ENCODE assay signal across 30 cellular contexts in genomic region chr1:168585937-168586336, GRCh38. TPM values are rescaled to one million over a fixed set of nuclear protein-coding genes. Genes with fewer than 3 reads are reported as not detected.
"Had no signal": no experiment of that assay in that cellular context is flagged by ENCODE, and none has a peak within 500 bp of the region (broad histone marks: within the 10 kb centered on the region; RNA-seq: fewer than 3 reads in every experiment).

No MANE protein-coding gene starts in this region.

- H3K36me3 ChIP-seq: gastroesophageal sphincter, heart right ventricle, lower lobe of right lung, pancreas, right atrium auricular region, suprapubic skin, transverse colon had no signal

- H3K4me3 ChIP-seq: gastroesophageal sphincter, heart right ventricle, lower lobe of right lung, pancreas, right atrium auricular region, smooth muscle cell, suprapubic skin, transverse colon had no signal

- H3K4me2 ChIP-seq: smooth muscle cell had no signal

- DNase-seq: cortex of kidney; effector memory CD8-positive, alpha-beta T cell; glutamatergic neuron; heart right ventricle; immature natural killer cell; islet precursor cell; left ventricle myocardium superior; lower lobe of right lung; natural killer cell; occipital lobe; pancreas; stimulated activated CD4-positive, alpha-beta T cell treated with anti-CD3 and anti-CD28 coated beads, Interleukin-12 subunit alpha, Interleukin-12 subunit beta, amount 100 ng/mL, for 4 hours; stimulated activated CD4-positive, alpha-beta T cell treated with anti-CD3 and anti-CD28 coated beads, Interleukin-1b, Interleukin-23, amount 100 ng/mL, for 48 hours; stimulated activated CD4-positive, alpha-beta T cell treated with anti-CD3 and anti-CD28 coated beads, Interleukin-4, amount 100 ng/mL, for 1 hour; stimulated activated CD8-positive, alpha-beta memory T cell treated with anti-CD3 and anti-CD28 coated beads, Interleukin-4, amount 100 ng/mL, for 48 hours; stimulated activated naive CD4-positive, alpha-beta T cell; stimulated activated naive CD8-positive, alpha-beta T cell treated with anti-CD3 and anti-CD28 coated beads, Interleukin-15, amount 100 ng/mL, for 72 hours; transverse colon had no signal

- H3K9me3 ChIP-seq: gastroesophageal sphincter, heart right ventricle, lower lobe of right lung, pancreas, right atrium auricular region, suprapubic skin, transverse colon had no signal

- ATAC-seq: effector memory CD8-positive, alpha-beta T cell; esophagus mucosa; gastroesophageal sphincter; lower lobe of right lung; natural killer cell; pancreas; sciatic nerve; stimulated activated naive CD8-positive, alpha-beta T cell treated with anti-CD3 and anti-CD28 coated beads, Interleukin-15, amount 100 ng/mL, for 72 hours had no signal

- H3K27me3 ChIP-seq: gastroesophageal sphincter, heart right ventricle, pancreas, right atrium auricular region, transverse colon had no signal

- H3K4me1 ChIP-seq: lower lobe of right lung, pancreas, right atrium auricular region, suprapubic skin, transverse colon had no signal

- H3K27ac ChIP-seq: epithelial cell of prostate, gastroesophageal sphincter, lower lobe of right lung, pancreas, right atrium auricular region, suprapubic skin, transverse colon had no signal

RNA-seq across cellular contexts. Expression of gene XCL1, which starts 9.5 kb away (rescaled TPM):
- total RNA-seq: dermis microvascular lymphatic vessel endothelial cell, esophagus mucosa, occipital lobe, posterior vena cava, pulmonary artery endothelial cell, sciatic nerve, smooth muscle cell, suprapubic skin, ureter had no signal

RNA-seq across cellular contexts. Expression of gene XCL2, which starts 42.1 kb away (rescaled TPM):
- total RNA-seq: dermis microvascular lymphatic vessel endothelial cell, esophagus mucosa, left ventricle myocardium superior, occipital lobe, posterior vena cava, pulmonary artery endothelial cell, right atrium auricular region, sciatic nerve, smooth muscle cell, suprapubic skin, ureter had no signal
- polyA plus RNA-seq: neural cell, smooth muscle cell had no signal
